16 cellular contexts compared by ENCODE assay signal in the genomic region with DNA sequence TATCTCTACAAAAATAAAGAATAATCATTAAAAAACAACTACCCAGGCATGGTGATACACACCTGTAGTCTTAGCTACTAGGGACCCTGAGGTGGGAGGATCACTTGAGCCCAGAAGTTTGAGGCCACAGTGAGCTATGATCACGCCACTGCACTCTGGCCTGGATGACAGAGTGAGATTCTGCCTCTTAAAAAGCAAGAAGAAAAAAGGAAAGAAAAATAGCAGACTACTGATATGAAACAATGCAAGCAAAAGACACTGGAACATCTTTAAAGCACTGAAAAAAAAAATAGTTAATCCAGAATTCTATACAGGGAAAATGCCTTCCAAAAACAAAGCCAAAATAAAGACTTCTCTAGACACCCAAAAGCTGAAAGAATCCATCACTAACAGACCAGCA. TPM values are rescaled to one million over a fixed set of nuclear protein-coding genes. Genes with fewer than 3 reads are reported as not detected.
DNase-seq lines count a peak whose midpoint lies in the region; ATAC-seq and TF ChIP-seq lines count a peak whose summit lies in the region.
"Had no signal": no experiment of that assay in that cellular context is flagged by ENCODE, and none has a peak within 500 bp of the region (broad histone marks: within the 10 kb centered on the region; RNA-seq: fewer than 3 reads in every experiment).

No MANE protein-coding gene starts in this region.

- no peak overlapping the region for H2BK120ac ChIP-seq in mesenchymal stem cell (ENCODE audit: low read depth, low read length)

- no peak overlapping the region for H3K4me2 ChIP-seq in mesenchymal stem cell (ENCODE audit: low read length, poor library complexity, severe bottlenecking)

- no peak for ATAC-seq in GM18873 (IDR thresholded peaks at IDR 0.05; ENCODE audit: low FRiP score, unreplicated experiment)

- no peak overlapping the region for H3K9ac ChIP-seq in mesenchymal stem cell (ENCODE audit: low read length)
- H3K9ac ChIP-seq: BLaER1 treated with 17β-estradiol and CSF1 and Interleukin-3, amounts not matched to agents 10 nM and 100 nM had no signal

- no peak overlapping the region for H3K4me3 Mint-ChIP-seq in Calu3 (ENCODE audit: low read depth, unreplicated experiment)
- no peak overlapping the region for H3K4me3 Mint-ChIP-seq in type B pancreatic cell
- H3K4me3 Mint-ChIP-seq: H9 had no signal

- no peak overlapping the region for H2BK15ac ChIP-seq in mesenchymal stem cell (ENCODE audit: low read depth, poor library complexity, severe bottlenecking)

- H3K27ac Mint-ChIP-seq in Calu3 (ENCODE audit: unreplicated experiment) (peak overlapping the region; percentile 49), type B pancreatic cell (peak overlapping the region; percentile 69)
- H3K27ac Mint-ChIP-seq: H9 had no signal

- no peak overlapping the region for H4K91ac ChIP-seq in mesenchymal stem cell (ENCODE audit: low read length)

- no peak overlapping the region for H3K4me3 ChIP-seq in mesenchymal stem cell (ENCODE audit: insufficient read depth in 1 of 2, low read depth in 1 of 2, low read length in 2 of 2)
- H3K4me3 ChIP-seq: BLaER1 treated with 17β-estradiol and CSF1 and Interleukin-3, amounts not matched to agents 10 nM and 100 nM had no signal

- H3K36me3 Mint-ChIP-seq in Calu3 (ENCODE audit: insufficient read depth, unreplicated experiment) (peaks cover 34% of the 10 kb centered on the region), type B pancreatic cell (peaks cover 22% of the 10 kb centered on the region)

- DNase-seq in Calu3 (no peak), mesenchymal stem cell (no peak), type B pancreatic cell (ENCODE audit: extremely low spot score, unreplicated experiment) (no peak), NCI-H187 treated with DMSO at 0.1 percent for 48 hours (lab: John Stamatoyannopoulos, UW) (no peak), hepatic stellate cell (ENCODE audit: low spot score) (no peak)
- DNase-seq: ACHN; CD4-positive, CD25-positive, alpha-beta regulatory T cell; DMS79; GOT3; H9; KBM-7 had no signal

- no peak overlapping the region for H2BK12ac ChIP-seq in mesenchymal stem cell (ENCODE audit: low read length in 2 of 2)

- H3K4me1 Mint-ChIP-seq in Calu3 (ENCODE audit: low read depth, unreplicated experiment) = peaks cover 73% of the 10 kb centered on the region
- peaks cover 48% of the 10 kb centered on the region for H3K4me1 Mint-ChIP-seq in type B pancreatic cell (ENCODE audit: unreplicated experiment)

- H3K9me3 Mint-ChIP-seq in Calu3 (ENCODE audit: low read depth, unreplicated experiment) (peaks cover 10% of the 10 kb centered on the region), type B pancreatic cell (peaks cover 10% of the 10 kb centered on the region)

- H2BK5ac ChIP-seq in mesenchymal stem cell (ENCODE audit: low read depth, low read length, poor library complexity, severe bottlenecking) = no peak overlapping the region

- no peaks in the 10 kb centered on the region for H3K27me3 ChIP-seq in mesenchymal stem cell (ENCODE audit: control insufficient read depth in 1 of 2, insufficient read depth in 1 of 2, low read length in 2 of 2)
- H3K27me3 ChIP-seq: BLaER1 treated with 17β-estradiol and CSF1 and Interleukin-3, amounts not matched to agents 10 nM and 100 nM had no signal

- intact Hi-C loops in Calu3 (cut with micrococcal nuclease; ENCODE audit: unreplicated experiment) = no loop called here

- no peaks in the 10 kb centered on the region for H3K27me3 Mint-ChIP-seq in Calu3 (ENCODE audit: unreplicated experiment)
- H3K27me3 Mint-ChIP-seq in type B pancreatic cell = no peaks in the 10 kb centered on the region
- H3K27me3 Mint-ChIP-seq: CD4-positive, CD25-positive, alpha-beta regulatory T cell had no signal

- no peak overlapping the region for H4K8ac ChIP-seq in mesenchymal stem cell (ENCODE audit: low read length)

- CTCF ChIA-PET in Calu3 (lab: Charles Lee) = no interaction called here

- no peak overlapping the region for H3K23ac ChIP-seq in mesenchymal stem cell (ENCODE audit: low read length in 2 of 2)

- no peak overlapping the region for H2AFZ ChIP-seq in mesenchymal stem cell (ENCODE audit: low read depth, low read length)

- peaks cover 19% of the 10 kb centered on the region for H3K9me3 ChIP-seq in mesenchymal stem cell (ENCODE audit: control insufficient read depth, low read length)

- H3K4me1 ChIP-seq in mesenchymal stem cell (ENCODE audit: control insufficient read depth, insufficient read depth, low read depth, low read length) = peaks cover 20% of the 10 kb centered on the region

- H3K36me3 ChIP-seq in mesenchymal stem cell (ENCODE audit: control insufficient read depth in 1 of 2, insufficient read depth in 2 of 2, low read depth in 1 of 2, low read length in 2 of 2) = peaks cover 7 to 14% of the 10 kb centered on the region in 2 experiments

- no TSS peak for BruUV-seq in Calu3 (replicated peaks; lab: Mats Ljungman, UMichigan)

- peaks cover 15% of the 10 kb centered on the region for H3K79me1 ChIP-seq in mesenchymal stem cell (replicated peaks; ENCODE audit: low read length, poor library complexity, severe bottlenecking)

- H2AK5ac ChIP-seq in mesenchymal stem cell (ENCODE audit: low read length, severe bottlenecking) = peak overlapping the region; percentile 63

- WGBS in mesenchymal stem cell = 100% methylated on average over 1 of the region's 1 CpG

- H3K4ac ChIP-seq in mesenchymal stem cell (ENCODE audit: low read depth in 1 of 2, low read length in 2 of 2) = no peak overlapping the region

- H3K27ac ChIP-seq in VCaP (peak overlapping the region; percentile 99), mesenchymal stem cell (ENCODE audit: low read length, poor library complexity, severe bottlenecking) (no peak overlapping the region)
- H3K27ac ChIP-seq: BLaER1 treated with 17β-estradiol and CSF1 and Interleukin-3, amounts not matched to agents 10 nM and 100 nM had no signal

- no peak overlapping the region for H3K18ac ChIP-seq in mesenchymal stem cell (ENCODE audit: low read depth in 1 of 2, low read length in 2 of 2)

- H3K14ac ChIP-seq in mesenchymal stem cell (ENCODE audit: low read length in 2 of 2) = no peak overlapping the region

- TF ChIP-seq CTCF in Calu3 (IDR thresholded peaks at IDR 0.05; ENCODE audit: unreplicated experiment) = no peak
- no peak for TF ChIP-seq CTCF in VCaP (conservative IDR thresholded peaks at IDR 0.05)
- TF ChIP-seq CTCF in type B pancreatic cell (conservative IDR thresholded peaks at IDR 0.05) = no peak

RNA-seq across cellular contexts. Expression of gene VPS37C, which starts 5.9 kb away (rescaled TPM):
- total RNA-seq in Calu3 (2022) (22.7 TPM in 2 replicates), type B pancreatic cell (ENCODE audit: low replicate concordance) (27.8 and 42.1 TPM in 2 replicates)
- polyA plus RNA-seq in mesenchymal stem cell (2013, experiment 1 of 2) = 15.0 TPM
- polyA plus RNA-seq in mesenchymal stem cell (2013, experiment 2 of 2) = 14.7 TPM

RNA-seq across cellular contexts. Expression of gene PGA3, which starts 48.0 kb away (rescaled TPM):
- not detected in 2 replicates for total RNA-seq in Calu3 (2022)
- not detected for polyA plus RNA-seq in mesenchymal stem cell (2013, experiment 1 of 2)
- polyA plus RNA-seq in mesenchymal stem cell (2013, experiment 2 of 2) = not detected
- total RNA-seq in type B pancreatic cell (ENCODE audit: low replicate concordance) = 1.3 TPM in 1 of 2 replicates, not detected in the other
- total RNA-seq: A172; CD4-positive, CD25-positive, alpha-beta regulatory T cell; G401; H9 had no signal
- polyA plus RNA-seq: CD4-positive, CD25-positive, alpha-beta regulatory T cell had no signal

RNA-seq across cellular contexts. Expression of gene CD5, which starts 53.0 kb away (rescaled TPM):
- total RNA-seq in Calu3 (2022) (not detected in 2 replicates), type B pancreatic cell (ENCODE audit: low replicate concordance) (not detected in 2 replicates)
- not detected for polyA plus RNA-seq in mesenchymal stem cell (2013, experiment 1 of 2)
- not detected for polyA plus RNA-seq in mesenchymal stem cell (2013, experiment 2 of 2)
- total RNA-seq: A172, G401, H9 had no signal
